Comparison of ENCODE assay signal across 25 cellular contexts in the genomic region with DNA sequence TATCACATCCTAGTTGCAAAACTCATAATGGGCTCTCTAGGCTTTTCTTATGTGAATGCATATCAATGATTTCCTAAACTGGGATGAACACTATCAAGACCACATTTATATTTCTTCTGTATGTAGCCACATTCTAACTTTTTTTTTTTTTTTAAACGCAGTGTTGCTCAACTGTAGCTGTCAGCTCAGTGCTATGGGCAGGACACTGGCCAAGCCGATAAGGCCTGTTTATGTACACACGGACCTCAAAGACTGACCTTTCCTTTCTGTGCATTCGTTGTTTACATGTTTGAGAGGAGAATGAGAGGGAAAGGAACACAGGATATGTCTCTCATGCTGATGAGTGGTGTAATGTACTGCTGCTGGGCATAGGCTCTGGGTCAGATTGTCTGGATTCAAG.
"Had no signal": no experiment of that assay in that cellular context is flagged by ENCODE, and none has a peak within 500 bp of the region (broad histone marks: within the 10 kb centered on the region; RNA-seq: fewer than 3 reads in every experiment).

No MANE protein-coding gene starts in this region.

- H3K36me3 ChIP-seq: brain microvascular endothelial cell, gastrocnemius medialis, right atrium auricular region, upper lobe of left lung had no signal

- DNase-seq: activated CD4-positive, alpha-beta T cell treated with anti-CD3 and anti-CD28 coated beads, Interleukin-2, amount 10 ng/mL, durations not matched to agents 7 days and 5 days; activated CD4-positive, CD25-positive, alpha-beta regulatory T cell treated with anti-CD3 and anti-CD28 coated beads, Interleukin-2, amount 50 U/mL, for 72 hours; activated CD8-positive, alpha-beta memory T cell treated with anti-CD3 and anti-CD28 coated beads, Interleukin-2, amount 10 ng/mL, durations not matched to agents 7 days and 5 days; activated CD8-positive, alpha-beta T cell treated with anti-CD3 and anti-CD28 coated beads for 36 hours; activated gamma-delta T cell; activated naive CD4-positive, alpha-beta T cell treated with anti-CD3 and anti-CD28 coated beads, Interleukin-2, amount 50 U/mL, for 16 hours; activated naive CD8-positive, alpha-beta T cell treated with anti-CD3 and anti-CD28 coated beads, Interleukin-2, amount 50 U/mL, for 24 hours; anterior cingulate cortex; brain microvascular endothelial cell; central memory CD4-positive, alpha-beta T cell; effector memory CD4-positive, alpha-beta T cell; gastrocnemius medialis; hypothalamus; occipital lobe; psoas muscle; stimulated activated CD4-positive, alpha-beta T cell treated with anti-CD3 and anti-CD28 coated beads, Interleukin-4, amount 100 ng/mL, for 24 hours; stimulated activated naive CD4-positive, alpha-beta T cell treated with Interleukin-2 at 50 U/mL for 16 hours; T-cell had no signal

- FAIRE-seq: colon, endothelial cell of umbilical vein, islet of Langerhans had no signal

- H3K4me1 ChIP-seq: gastrocnemius medialis, psoas muscle, right atrium auricular region, upper lobe of left lung had no signal

- H3K4me3 ChIP-seq: gastrocnemius medialis, psoas muscle, right atrium auricular region, upper lobe of left lung had no signal

- H3K9me3 ChIP-seq: gastrocnemius medialis, psoas muscle, right atrium auricular region, upper lobe of left lung had no signal

- H3K27me3 ChIP-seq: brain microvascular endothelial cell, gastrocnemius medialis, right atrium auricular region, upper lobe of left lung had no signal

- H3K27ac ChIP-seq: brain microvascular endothelial cell, gastrocnemius medialis, psoas muscle, right atrium auricular region, upper lobe of left lung, VCaP had no signal

- ATAC-seq: activated CD8-positive, alpha-beta memory T cell treated with anti-CD3 and anti-CD28 coated beads, Interleukin-2, amount 10 ng/mL, durations not matched to agents 7 days and 5 days; activated CD8-positive, alpha-beta T cell treated with anti-CD3 and anti-CD28 coated beads for 36 hours; activated naive CD8-positive, alpha-beta T cell treated with anti-CD3 and anti-CD28 coated beads, Interleukin-2, amount 50 U/mL, for 24 hours; esophagus mucosa; gastrocnemius medialis; psoas muscle; T-cell had no signal
